ENCODE assay signal across 8 cellular contexts in the genomic region with DNA sequence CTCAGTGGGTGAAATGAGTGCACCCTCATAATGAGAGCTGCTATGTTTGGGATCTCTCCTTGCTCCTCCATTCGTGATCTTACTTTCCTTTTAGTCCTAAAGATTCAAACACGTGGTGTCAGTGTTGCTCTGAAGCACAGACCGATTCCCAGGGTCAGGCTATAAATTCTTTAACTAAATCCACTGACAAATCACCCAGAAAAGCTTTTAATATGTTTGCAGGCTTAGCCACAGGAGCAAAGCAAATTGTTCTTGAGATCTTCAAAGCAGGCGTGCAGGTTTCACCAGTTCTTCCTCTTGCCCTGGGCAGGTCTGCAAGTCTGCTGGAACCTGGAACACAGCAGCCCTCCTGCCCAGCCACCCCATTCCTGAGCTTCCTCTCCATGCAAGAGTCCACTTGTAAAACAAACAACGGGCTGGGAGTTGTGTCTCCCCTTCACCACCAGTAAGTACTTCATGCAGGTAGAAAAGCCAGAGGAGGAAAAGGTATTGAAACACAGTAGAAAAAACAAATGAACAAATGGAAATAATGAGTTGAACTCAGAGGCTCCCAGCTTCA.
DNase-seq lines count a peak whose midpoint lies in the region; ATAC-seq, FAIRE-seq and TF ChIP-seq lines count a peak whose summit lies in the region.

No MANE protein-coding gene starts in this region.

- no peak overlapping the region for H2BK120ac ChIP-seq in trophoblast cell (ENCODE audit: insufficient read depth, low read length, poor library complexity)

- H2AK5ac ChIP-seq in trophoblast cell (ENCODE audit: low read length), result no peak overlapping the region

- H4K8ac ChIP-seq in trophoblast cell (ENCODE audit: low read depth, low read length), result no peak overlapping the region

- no peak overlapping the region for H3K4ac ChIP-seq in trophoblast cell (ENCODE audit: low read depth, low read length)

- no peak for FAIRE-seq in RCC 7860 (lab: Jason Lieb, UNC)

- H3K9me3 ChIP-seq in trophoblast cell (ENCODE audit: insufficient read depth, low read depth, low read length), result no peaks in the 10 kb centered on the region

- no peak overlapping the region for H2AFZ ChIP-seq in trophoblast cell (ENCODE audit: insufficient read depth, low read length, poor library complexity)

- no peak overlapping the region for H3K9ac ChIP-seq in trophoblast cell (ENCODE audit: low read length)

- H3K18ac ChIP-seq in trophoblast cell (ENCODE audit: low read length), result no peak overlapping the region

- no peak overlapping the region for H3K14ac ChIP-seq in trophoblast cell (ENCODE audit: low read length)

- peak overlapping the region; percentile 10 for H3K4me2 ChIP-seq in trophoblast cell (ENCODE audit: low read length)

- H3K4me3 ChIP-seq in trophoblast cell (ENCODE audit: low read depth, low read length), result no peak overlapping the region

- no peak overlapping the region for H3K27ac ChIP-seq in trophoblast cell (ENCODE audit: low read depth, low read length)

- no CpG with 5 or more reads among the region's 5 CpGs for WGBS in trophoblast cell (ENCODE audit: extremely low coverage, insufficient coverage, insufficient read length)

- peaks cover 2 to 3% of the 10 kb centered on the region in 2 experiments for H3K4me1 ChIP-seq in trophoblast cell (ENCODE audit: control insufficient read depth in 1 of 2, insufficient read depth in 2 of 2, low read length in 2 of 2)

- no peaks in the 10 kb centered on the region for H3K27me3 ChIP-seq in trophoblast cell (ENCODE audit: insufficient read depth, low read length)

- no peak for DNase-seq in GM10266 (ENCODE audit: extremely low spot score)
- peak; percentile 57 for DNase-seq in RPMI8226
- DNase-seq in fibroblast of peridontal ligament (ENCODE audit: extremely low read depth), result peak; percentile 87
- peak; percentile 29 to 48 for DNase-seq in trophoblast cell
- DNase-seq in effector CD8-positive, alpha-beta T cell (lab: John Stamatoyannopoulos, UW), result no peak
- no peak for DNase-seq in RCC 7860 (ENCODE audit: low spot score)
- no peak for DNase-seq in NCI-H226

- H3K79me2 ChIP-seq in trophoblast cell (ENCODE audit: control insufficient read depth, insufficient read depth, low read length, poor library complexity), result no peaks in the 10 kb centered on the region

- no peak overlapping the region for H4K91ac ChIP-seq in trophoblast cell (ENCODE audit: low read depth, low read length)

- ATAC-seq in HG03095 (IDR thresholded peaks at IDR 0.05; ENCODE audit: unreplicated experiment), result no peak

- no peaks in the 10 kb centered on the region for H3K36me3 ChIP-seq in trophoblast cell (ENCODE audit: control insufficient read depth in 1 of 2, insufficient read depth in 2 of 2, low read length in 2 of 2)

- H3K79me1 ChIP-seq in trophoblast cell (ENCODE audit: low read length), result no peaks in the 10 kb centered on the region

- no peak overlapping the region for H2BK12ac ChIP-seq in trophoblast cell (ENCODE audit: low read length)

- no peak overlapping the region for H4K12ac ChIP-seq in trophoblast cell (ENCODE audit: low read depth, low read length)

- no peak overlapping the region for H3K23ac ChIP-seq in trophoblast cell (ENCODE audit: low read length)

- peak; percentile 4 for TF ChIP-seq CTCF in GM10266 (IDR thresholded peaks at IDR 0.05; ENCODE audit: control insufficient read depth, insufficient read depth, low read depth, missing control alignments)

- no peak overlapping the region for H2BK5ac ChIP-seq in trophoblast cell (ENCODE audit: low read depth, low read length, poor library complexity)

Comparison
In these comparisons a context has a peak if more than half of its experiments do, and no peak if none do; other contexts are left out.
1. DNase-seq: peak in RPMI8226 (single experiment), fibroblast of peridontal ligament (single experiment) and trophoblast cell (2 of 2); none in GM10266 (single experiment), effector CD8-positive, alpha-beta T cell (single experiment), RCC 7860 (single experiment) and NCI-H226 (single experiment).